Comparison of ENCODE assay signal across 1 cellular context in the genomic region with DNA sequence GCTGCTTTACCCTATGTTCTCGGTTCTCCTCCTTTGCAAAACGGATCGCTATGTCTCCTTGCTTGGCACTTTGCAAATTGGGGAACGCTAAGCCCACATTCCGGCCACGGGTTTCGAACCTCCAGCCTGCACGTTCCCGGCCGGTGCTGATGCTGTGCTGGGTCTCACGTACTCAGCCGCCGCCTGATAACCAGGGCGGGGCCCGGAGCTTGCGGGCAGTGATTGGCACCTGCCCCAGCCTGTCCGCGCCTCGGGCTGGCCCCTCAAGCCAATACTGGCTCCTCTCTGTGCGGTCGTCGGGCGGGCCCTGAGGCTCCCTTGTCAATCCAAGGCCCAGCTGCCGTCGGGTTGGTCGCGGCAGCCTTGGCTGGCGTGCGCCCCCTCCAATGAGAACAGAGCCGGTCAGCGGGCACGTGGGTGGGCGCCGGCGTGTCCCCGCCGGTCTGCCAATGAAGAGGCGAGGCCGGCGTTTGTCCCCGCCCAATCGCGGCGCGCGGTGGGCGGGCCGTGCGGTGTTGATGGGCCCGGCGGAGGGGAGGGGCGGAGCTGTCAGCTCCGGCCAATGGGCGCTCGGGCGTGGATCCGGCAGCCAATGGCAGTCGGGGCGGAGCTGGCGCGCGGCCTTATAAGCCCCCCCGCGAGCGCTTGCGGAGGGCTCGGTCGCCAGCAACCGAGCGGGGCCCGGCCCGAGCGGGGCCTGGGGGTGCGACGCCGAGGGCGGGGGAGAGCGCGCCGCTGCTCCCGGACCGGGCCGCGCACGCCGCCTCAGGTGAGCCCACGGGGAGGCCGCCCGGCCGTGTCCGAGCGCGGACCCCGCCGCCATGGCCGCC.
A peak's percentile ranks its signal among the peaks of the same experiment; 100 is the strongest.
TF ChIP-seq lines count a peak whose summit lies in the region.

Gene KDM4B (plus strand): TSS at position 652 of the 830 bp plus-strand sequence. CDS start 63,778 bp downstream, outside the sequence.

TF ChIP-seq in HCT116, 20 proteins besides CTCF, POLR2A, EP300 and RAD21 (continued from another document):
- TF ChIP-seq, protein P1, sequence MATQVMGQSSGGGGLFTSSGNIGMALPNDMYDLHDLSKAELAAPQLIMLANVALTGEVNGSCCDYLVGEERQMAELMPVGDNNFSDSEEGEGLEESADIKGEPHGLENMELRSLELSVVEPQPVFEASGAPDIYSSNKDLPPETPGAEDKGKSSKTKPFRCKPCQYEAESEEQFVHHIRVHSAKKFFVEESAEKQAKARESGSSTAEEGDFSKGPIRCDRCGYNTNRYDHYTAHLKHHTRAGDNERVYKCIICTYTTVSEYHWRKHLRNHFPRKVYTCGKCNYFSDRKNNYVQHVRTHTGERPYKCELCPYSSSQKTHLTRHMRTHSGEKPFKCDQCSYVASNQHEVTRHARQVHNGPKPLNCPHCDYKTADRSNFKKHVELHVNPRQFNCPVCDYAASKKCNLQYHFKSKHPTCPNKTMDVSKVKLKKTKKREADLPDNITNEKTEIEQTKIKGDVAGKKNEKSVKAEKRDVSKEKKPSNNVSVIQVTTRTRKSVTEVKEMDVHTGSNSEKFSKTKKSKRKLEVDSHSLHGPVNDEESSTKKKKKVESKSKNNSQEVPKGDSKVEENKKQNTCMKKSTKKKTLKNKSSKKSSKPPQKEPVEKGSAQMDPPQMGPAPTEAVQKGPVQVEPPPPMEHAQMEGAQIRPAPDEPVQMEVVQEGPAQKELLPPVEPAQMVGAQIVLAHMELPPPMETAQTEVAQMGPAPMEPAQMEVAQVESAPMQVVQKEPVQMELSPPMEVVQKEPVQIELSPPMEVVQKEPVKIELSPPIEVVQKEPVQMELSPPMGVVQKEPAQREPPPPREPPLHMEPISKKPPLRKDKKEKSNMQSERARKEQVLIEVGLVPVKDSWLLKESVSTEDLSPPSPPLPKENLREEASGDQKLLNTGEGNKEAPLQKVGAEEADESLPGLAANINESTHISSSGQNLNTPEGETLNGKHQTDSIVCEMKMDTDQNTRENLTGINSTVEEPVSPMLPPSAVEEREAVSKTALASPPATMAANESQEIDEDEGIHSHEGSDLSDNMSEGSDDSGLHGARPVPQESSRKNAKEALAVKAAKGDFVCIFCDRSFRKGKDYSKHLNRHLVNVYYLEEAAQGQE (IDR thresholded peaks at IDR 0.05; ENCODE audit: low read depth) = no peak
- TF ChIP-seq EGR1 (IDR thresholded peaks at IDR 0.05; ENCODE audit: low read depth) (peak; percentile 92), SRF (IDR thresholded peaks at IDR 0.05; ENCODE audit: low read depth) (no peak), POLR2AphosphoS5 (IDR thresholded peaks at IDR 0.05; ENCODE audit: low read depth, low read length) (peak; percentile 94), EZH2phosphoT487 (IDR thresholded peaks at IDR 0.05; ENCODE audit: borderline replicate concordance) (no peak), ZFX (IDR thresholded peaks at IDR 0.05) (no peak), ZNF274 (IDR thresholded peaks at IDR 0.05; ENCODE audit: low read depth, low read length) (no peak), YY1 (IDR thresholded peaks at IDR 0.05; ENCODE audit: extremely low read depth, insufficient replicate concordance, low read depth, low read length) (peak; percentile 7), JUND (IDR thresholded peaks at IDR 0.05) (no peak), EZH2 (IDR thresholded peaks at IDR 0.05) (no peak), ELF1 (IDR thresholded peaks at IDR 0.05; ENCODE audit: borderline replicate concordance, low read depth) (no peak), CEBPB (IDR thresholded peaks at IDR 0.05; ENCODE audit: low read depth) (no peak)
- TF ChIP-seq, protein P2, sequence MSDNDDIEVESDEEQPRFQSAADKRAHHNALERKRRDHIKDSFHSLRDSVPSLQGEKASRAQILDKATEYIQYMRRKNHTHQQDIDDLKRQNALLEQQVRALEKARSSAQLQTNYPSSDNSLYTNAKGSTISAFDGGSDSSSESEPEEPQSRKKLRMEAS (IDR thresholded peaks at IDR 0.05) = peak; percentile 84; the same call in 1 of the 2 replicates
